In the genomic region with DNA sequence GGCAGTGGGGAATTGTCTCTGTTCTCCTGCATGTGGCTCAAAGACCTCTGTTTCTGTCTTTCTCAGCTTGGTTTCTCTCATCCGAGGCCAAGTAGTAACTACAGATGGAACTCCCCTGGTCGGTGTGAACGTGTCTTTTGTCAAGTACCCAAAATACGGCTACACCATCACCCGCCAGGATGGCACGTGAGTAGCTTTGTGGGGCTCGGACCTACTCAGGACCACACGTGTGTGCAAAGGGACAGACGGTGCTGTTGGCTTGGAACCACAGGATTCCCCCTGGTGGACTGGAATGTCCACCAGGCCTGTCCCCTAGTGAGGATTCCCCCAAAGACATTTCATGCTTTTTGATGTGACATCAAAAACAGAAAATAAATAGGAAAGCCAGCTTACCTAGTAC, we compare ENCODE assay signal across 15 cellular contexts.
DNase-seq lines count a peak whose midpoint lies in the region; ATAC-seq and TF ChIP-seq lines count a peak whose summit lies in the region.
"Had no signal": no experiment of that assay in that cellular context is flagged by ENCODE, and none has a peak within 500 bp of the region (broad histone marks: within the 10 kb centered on the region; RNA-seq: fewer than 3 reads in every experiment).

No MANE protein-coding gene starts in this region.

- H3K23ac ChIP-seq in trophoblast cell (ENCODE audit: low read length), result no peak overlapping the region

- H2BK12ac ChIP-seq in trophoblast cell (ENCODE audit: low read length), result peak overlapping the region; percentile 6

- DNase-seq in heart right ventricle (no peak), Right ventricle myocardium inferior (ENCODE audit: missing footprints) (no peak), islet precursor cell (peak; percentile 44), trophoblast cell (no peak), nucleus accumbens (lab: John Stamatoyannopoulos, UW) (no peak)
- DNase-seq: 8988T; Calu3; CD4-positive, alpha-beta memory T cell; DMS79 treated with DMSO at 0.1 percent for 48 hours; HCEC 1CT; KG1 had no signal

- H3K27ac ChIP-seq in heart right ventricle, result peak overlapping the region in 5 of 10 donors; percentile 9 to 56 (median 28)
- H3K27ac ChIP-seq in HUES6 (ENCODE audit: low read depth, low read length), result no peak overlapping the region
- no peak overlapping the region for H3K27ac ChIP-seq in trophoblast cell (ENCODE audit: low read depth, low read length)
- H3K27ac ChIP-seq: BLaER1 had no signal

- TF ChIP-seq CTCF in heart right ventricle (IDR thresholded peaks at IDR 0.05), result no peak

- intact Hi-C loops in heart right ventricle (cut with DNase I) (no loop called here), Right ventricle myocardium inferior (cut with DNase I) (no loop called here)

- H3K4me1 ChIP-seq in heart right ventricle (peaks cover 0 to 38% (median 14%) of the 10 kb centered on the region in 9 donors), HUES6 (ENCODE audit: control insufficient read depth, insufficient read depth, low read length) (peaks cover 2% of the 10 kb centered on the region; the same call in 1 of the 2 replicates), trophoblast cell (ENCODE audit: control insufficient read depth in 1 of 2, insufficient read depth in 2 of 2, low read length in 2 of 2) (peaks cover 0 to 2% of the 10 kb centered on the region in 2 experiments)
- H3K4me1 ChIP-seq: BLaER1 had no signal

- 79 to 85% methylated on average over 9 of the region's 9 CpGs for WGBS in heart right ventricle, 2 donors
- WGBS in trophoblast cell (ENCODE audit: extremely low coverage, insufficient coverage, insufficient read length), result no CpG with 5 or more reads among the region's 9 CpGs

- no peak overlapping the region for H4K8ac ChIP-seq in trophoblast cell (ENCODE audit: low read depth, low read length)

- no peak overlapping the region for H3K4me3 ChIP-seq in heart right ventricle
- H3K4me3 ChIP-seq in HUES6 (ENCODE audit: low read depth, low read length), result no peak overlapping the region
- H3K4me3 ChIP-seq in trophoblast cell (ENCODE audit: low read depth, low read length), result no peak overlapping the region
- H3K4me3 ChIP-seq: BLaER1 had no signal

- no peak overlapping the region for H3K4me2 ChIP-seq in trophoblast cell (ENCODE audit: low read length)
- H3K4me2 ChIP-seq: BLaER1 had no signal

- no peak overlapping the region for H2AFZ ChIP-seq in trophoblast cell (ENCODE audit: insufficient read depth, low read length, poor library complexity)

- no peak overlapping the region for H4K12ac ChIP-seq in trophoblast cell (ENCODE audit: low read depth, low read length)

- ATAC-seq in heart right ventricle, result peak in 5 of 8 donors; percentile 12 to 37 (median 28)
- no peak for ATAC-seq in Right ventricle myocardium inferior
- no peak for ATAC-seq in HG02759 (IDR thresholded peaks at IDR 0.05; ENCODE audit: unreplicated experiment)
- ATAC-seq in GM21423 (IDR thresholded peaks at IDR 0.05; ENCODE audit: unreplicated experiment), result no peak

- no peak overlapping the region for H2BK120ac ChIP-seq in trophoblast cell (ENCODE audit: insufficient read depth, low read length, poor library complexity)

- H3K27me3 ChIP-seq in heart right ventricle (no peaks in the 10 kb centered on the region), HUES6 (ENCODE audit: control insufficient read depth, insufficient read depth, low read length) (no peaks in the 10 kb centered on the region), trophoblast cell (ENCODE audit: insufficient read depth, low read length) (no peaks in the 10 kb centered on the region)
- H3K27me3 ChIP-seq: BLaER1 had no signal

- H3K36me3 ChIP-seq in heart right ventricle (peaks cover 0 to 31% (median 0%) of the 10 kb centered on the region in 9 donors), HUES6 (ENCODE audit: control insufficient read depth, insufficient read depth, low read length) (no peaks in the 10 kb centered on the region), trophoblast cell (ENCODE audit: control insufficient read depth in 1 of 2, insufficient read depth in 2 of 2, low read length in 2 of 2) (peaks cover 0 to 3% of the 10 kb centered on the region in 2 experiments)

- no peak overlapping the region for H3K18ac ChIP-seq in trophoblast cell (ENCODE audit: low read length)

- H3K4ac ChIP-seq in trophoblast cell (ENCODE audit: low read depth, low read length), result no peak overlapping the region

- H4K91ac ChIP-seq in trophoblast cell (ENCODE audit: low read depth, low read length), result no peak overlapping the region

- H2BK5ac ChIP-seq in trophoblast cell (ENCODE audit: low read depth, low read length, poor library complexity), result no peak overlapping the region

- no peaks in the 10 kb centered on the region for H3K79me2 ChIP-seq in trophoblast cell (ENCODE audit: control insufficient read depth, insufficient read depth, low read length, poor library complexity)

- no peak overlapping the region for H3K14ac ChIP-seq in trophoblast cell (ENCODE audit: low read length)

- no peaks in the 10 kb centered on the region for H3K9me3 ChIP-seq in heart right ventricle
- no peaks in the 10 kb centered on the region for H3K9me3 ChIP-seq in HUES6 (ENCODE audit: control insufficient read depth, insufficient read depth, low read depth, low read length)
- no peaks in the 10 kb centered on the region for H3K9me3 ChIP-seq in trophoblast cell (ENCODE audit: insufficient read depth, low read depth, low read length)
- H3K9me3 ChIP-seq: BLaER1 had no signal

- H3K79me1 ChIP-seq in trophoblast cell (ENCODE audit: low read length), result no peaks in the 10 kb centered on the region

- H3K9ac ChIP-seq in HUES6 (ENCODE audit: low read length), result peak overlapping the region; percentile 33
- no peak overlapping the region for H3K9ac ChIP-seq in trophoblast cell (ENCODE audit: low read length)
- H3K9ac ChIP-seq: BLaER1 had no signal

- H2AK5ac ChIP-seq in trophoblast cell (ENCODE audit: low read length), result no peak overlapping the region

Comparison
In these comparisons a context has a peak if more than half of its experiments do, and no peak if none do; other contexts are left out.
1. ATAC-seq: peak in heart right ventricle (5 of 8); none in Right ventricle myocardium inferior (single experiment), HG02759 (single experiment) and GM21423 (single experiment).